In the genomic region with DNA sequence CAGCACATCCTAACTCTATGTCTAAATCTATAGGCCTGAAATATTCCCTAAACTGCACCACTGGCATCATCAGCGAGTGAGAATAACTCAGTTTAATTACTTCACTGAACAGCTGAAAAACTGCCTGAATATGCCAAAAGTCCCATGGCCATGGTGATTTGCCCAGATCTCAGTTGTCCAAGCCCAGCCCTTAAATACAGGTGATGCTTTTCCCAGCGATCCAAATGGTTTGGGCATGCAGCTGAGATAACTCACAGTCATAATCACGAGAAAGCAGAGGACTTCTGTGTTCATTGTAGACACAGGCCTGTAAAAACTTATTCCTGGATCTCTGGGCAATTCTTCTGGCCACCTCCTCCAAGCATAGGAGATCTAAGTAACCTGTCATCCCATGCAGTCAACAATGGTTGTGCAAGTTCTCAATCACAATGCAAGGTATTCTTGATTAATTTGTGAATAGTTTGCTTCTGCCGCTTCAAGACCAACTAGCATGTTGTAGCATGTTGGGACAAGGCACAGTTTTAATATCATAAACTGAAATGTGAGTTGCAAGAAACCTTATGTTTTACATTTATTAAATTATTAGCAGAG, we compare ENCODE assay signal across 28 cellular contexts.
"Had no signal": no experiment of that assay in that cellular context is flagged by ENCODE, and none has a peak within 500 bp of the region (broad histone marks: within the 10 kb centered on the region; RNA-seq: fewer than 3 reads in every experiment).

No MANE protein-coding gene starts in this region.

- H3K4me3 ChIP-seq: coronary artery, dorsolateral prefrontal cortex, esophagus muscularis mucosa, gastroesophageal sphincter, heart right ventricle, hepatocyte had no signal

- H3K79me2 ChIP-seq: hepatocyte had no signal

- FAIRE-seq: astrocyte had no signal

- H3K27ac ChIP-seq: coronary artery, dorsolateral prefrontal cortex, esophagus muscularis mucosa, gastroesophageal sphincter, heart right ventricle, hepatocyte, WERI-Rb-1 had no signal

- H3K9me3 ChIP-seq: esophagus muscularis mucosa, gastroesophageal sphincter, heart right ventricle had no signal

- H3K4me2 ChIP-seq: hepatocyte had no signal

- H2AFZ ChIP-seq: hepatocyte had no signal

- H3K27me3 ChIP-seq: dorsolateral prefrontal cortex, esophagus muscularis mucosa, gastroesophageal sphincter, heart right ventricle, hepatocyte had no signal

- DNase-seq: activated B cell treated with CpG ODN at 0.5 μM for 24 hours; activated CD4-positive, alpha-beta T cell treated with anti-CD3 and anti-CD28 coated beads for 48 hours; activated CD4-positive, alpha-beta T cell treated with anti-CD3 and anti-CD28 coated beads, Interleukin-2, amount 50 U/mL, for 1 hour; activated CD4-positive, alpha-beta T cell treated with anti-CD3 and anti-CD28 coated beads, Interleukin-2, amount 50 U/mL, for 48 hours; activated CD8-positive, alpha-beta memory T cell treated with anti-CD3 and anti-CD28 coated beads for 24 hours; activated CD8-positive, alpha-beta T cell treated with anti-CD3 and anti-CD28 coated beads for 36 hours; activated effector memory CD4-positive, alpha-beta T cell treated with Interleukin-2 at 50 U/mL for 16 hours; activated gamma-delta T cell treated with Interleukin-2 at 50 U/mL for 16 hours; activated naive CD4-positive, alpha-beta T cell treated with anti-CD3 and anti-CD28 coated beads, Interleukin-2, amount 50 U/mL, for 16 hours; activated naive CD4-positive, alpha-beta T cell treated with Interleukin-2 at 50 U/mL for 16 hours; activated T-cell treated with anti-CD3 and anti-CD28 coated beads, Interleukin-2, amount 50 U/mL, for 4 hours; amniotic stem cell; anterior cingulate cortex; dorsolateral prefrontal cortex; effector memory CD8-positive, alpha-beta T cell; foreskin melanocyte; heart right ventricle; T-helper 1 cell; T-helper 17 cell; T1000; WERI-Rb-1 had no signal

- H3K36me3 ChIP-seq: esophagus muscularis mucosa, gastroesophageal sphincter, heart right ventricle, WERI-Rb-1 had no signal

- ATAC-seq: activated CD4-positive, CD25-positive, alpha-beta regulatory T cell treated with anti-CD3 and anti-CD28 coated beads, Interleukin-2, amount 50 U/mL, for 24 hours; activated CD8-positive, alpha-beta T cell treated with anti-CD3 and anti-CD28 coated beads for 36 hours; activated T-cell treated with anti-CD3 and anti-CD28 coated beads, Interleukin-2, amount 50 U/mL, for 4 hours; activated T-helper 17 cell treated with anti-CD3 and anti-CD28 coated beads, Interleukin-2, amount 50 U/mL, for 72 hours; effector memory CD8-positive, alpha-beta T cell; gastroesophageal sphincter; heart right ventricle; T-helper 17 cell had no signal
